Comparison of ENCODE assay signal across 35 cellular contexts in genomic region chr3:20698896-20699295, GRCh38.
"Had no signal": no experiment of that assay in that cellular context is flagged by ENCODE, and none has a peak within 500 bp of the region (broad histone marks: within the 10 kb centered on the region; RNA-seq: fewer than 3 reads in every experiment).

No MANE protein-coding gene starts in this region.

- H3K9me3 ChIP-seq: MG63 had no signal

- H3K4me3 ChIP-seq: MG63 had no signal

- H3K36me3 ChIP-seq: MG63 had no signal

- DNase-seq: Karpas-422, Kasumi-1, KG1, MG63, MM.1S, MV-4-11, NCI-H1048, NCI-H1092, NCI-H1092 treated with DMSO at 0.1 percent for 48 hours, NCI-H1105, NCI-H1105 treated with DMSO at 0.1 percent for 48 hours, NCI-H1417, NCI-H1417 treated with DMSO at 0.1 percent for 48 hours, NCI-H1436, NCI-H1436 treated with DMSO at 0.1 percent for 48 hours, NCI-H146, NCI-H1694, NCI-H1694 treated with DMSO at 0.1 percent for 48 hours, NCI-H187, NCI-H187 treated with DMSO at 0.1 percent for 48 hours, NCI-H1930, NCI-H2029, NCI-H2029 treated with DMSO at 0.1 percent for 48 hours, NCI-H2081, NCI-H2081 treated with DMSO at 0.1 percent for 48 hours, NCI-H2107, NCI-H2171, NCI-H2171 treated with DMSO at 0.1 percent for 48 hours, NCI-H2227 treated with DMSO at 0.1 percent for 48 hours, NCI-H226, NCI-H345, NCI-H446, NCI-H446 treated with DMSO at 0.1 percent for 48 hours, NCI-H510A had no signal

- H3K4me2 ChIP-seq: KMS-11 had no signal

- H3K27ac ChIP-seq: KMS-11 had no signal

- H3K27me3 ChIP-seq: MG63 had no signal
